ENCODE assay signal across 22 cellular contexts in the genomic region with DNA sequence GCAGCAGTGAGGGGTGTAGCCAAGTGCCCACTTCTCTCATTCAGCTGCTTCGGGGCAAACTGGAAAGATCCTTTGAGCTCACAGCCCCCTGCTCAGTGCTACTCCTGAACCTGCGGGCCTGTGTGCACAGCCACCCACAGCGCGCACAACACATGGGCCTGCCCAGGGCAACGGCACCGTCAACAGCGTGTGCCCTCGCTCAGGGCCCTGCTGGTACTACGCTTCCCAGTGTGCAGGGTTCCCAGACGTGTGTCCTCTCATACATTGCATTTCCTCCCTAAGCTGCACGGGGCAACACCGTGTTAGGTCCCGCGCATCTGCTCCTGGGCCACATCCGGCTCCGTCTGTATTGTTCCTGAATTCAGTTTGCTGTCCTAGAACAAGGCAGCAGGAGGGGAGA. TPM values are rescaled to one million over a fixed set of nuclear protein-coding genes. Genes with fewer than 3 reads are reported as not detected.
DNase-seq lines count a peak whose midpoint lies in the region; ATAC-seq and TF ChIP-seq lines count a peak whose summit lies in the region.
"Had no signal": no experiment of that assay in that cellular context is flagged by ENCODE, and none has a peak within 500 bp of the region (broad histone marks: within the 10 kb centered on the region; RNA-seq: fewer than 3 reads in every experiment).

No MANE protein-coding gene starts in this region.

- no peaks in the 10 kb centered on the region for H3K4me1 Mint-ChIP-seq in activated CD8-positive, alpha-beta T cell treated with anti-CD3 and anti-CD28 coated beads for 36 hours (ENCODE audit: low read depth)

- POLR2A ChIA-PET in activated CD8-positive, alpha-beta T cell treated with anti-CD3 and anti-CD28 coated beads for 36 hours (lab: Charles Lee): no interaction called here

- no peak overlapping the region for H3K4me3 ChIP-seq in mesodermal cell (ENCODE audit: extremely low read depth, insufficient read depth, low read length, poor library complexity, severe bottlenecking)
- no peak overlapping the region for H3K4me3 ChIP-seq in stomach
- H3K4me3 ChIP-seq in prostate gland: no peak overlapping the region
- H3K4me3 ChIP-seq: MG63, SK-N-MC had no signal

- 95 to 98% methylated on average over 16 of the region's 16 CpGs for WGBS in mesodermal cell (ENCODE audit: insufficient coverage in 2 of 2), 2 experiments
- 82 to 88% (median 87%) methylated on average over 2 to 16 of the region's 16 CpGs for WGBS in stomach, 5 donors
- WGBS in prostate gland: 93% methylated on average over 16 of the region's 16 CpGs

- no peaks in the 10 kb centered on the region for H3K27me3 ChIP-seq in stomach
- H3K27me3 ChIP-seq in prostate gland (replicated peaks; ENCODE audit: insufficient read depth): no peaks in the 10 kb centered on the region
- H3K27me3 ChIP-seq: MG63 had no signal

- H3K36me3 Mint-ChIP-seq in activated CD8-positive, alpha-beta T cell treated with anti-CD3 and anti-CD28 coated beads for 36 hours (ENCODE audit: low read depth): peaks cover 3% of the 10 kb centered on the region

- H3K36me3 ChIP-seq in mesodermal cell (ENCODE audit: control insufficient read depth, insufficient read depth, low read length) (peaks cover 47% of the 10 kb centered on the region), stomach (peaks cover 2 to 44% (median 22%) of the 10 kb centered on the region in 4 donors), prostate gland (peaks cover 0 to 6% of the 10 kb centered on the region in 2 donors)

- TF ChIP-seq EP300 in stomach (IDR thresholded peaks at IDR 0.05): no peak

- TF ChIP-seq POLR2A in stomach (IDR thresholded peaks at IDR 0.05) (no peak), prostate gland (IDR thresholded peaks at IDR 0.05) (no peak)

- peak overlapping the region; percentile 13 for H3K27ac ChIP-seq in mesodermal cell (ENCODE audit: low read depth, low read length, severe bottlenecking)
- H3K27ac ChIP-seq in stomach: peak overlapping the region in 3 of 5 donors; percentile 20 to 40 (median 35)
- H3K27ac ChIP-seq in prostate gland: peak overlapping the region in 1 of 2 donors; percentile 15
- H3K27ac ChIP-seq: SK-N-MC had no signal

- CTCF ChIA-PET in activated CD8-positive, alpha-beta T cell treated with anti-CD3 and anti-CD28 coated beads for 36 hours (lab: Charles Lee): interaction anchor here (1.0 to 6.1 kb wide), 3 partner anchors 183 to 259 kb away, joined by 3 to 63 read pairs (median 3); a partner anchor contains a TSS

- H3K9me3 ChIP-seq in mesodermal cell (ENCODE audit: control insufficient read depth, low read length) (no peaks in the 10 kb centered on the region), stomach (no peaks in the 10 kb centered on the region), prostate gland (no peaks in the 10 kb centered on the region)
- H3K9me3 ChIP-seq: MG63 had no signal

- no peaks in the 10 kb centered on the region for H3K27me3 Mint-ChIP-seq in activated CD8-positive, alpha-beta T cell treated with anti-CD3 and anti-CD28 coated beads for 36 hours
- H3K27me3 Mint-ChIP-seq: CD4-positive, CD25-positive, alpha-beta regulatory T cell had no signal

- DNase-seq in NCI-H1694 treated with DMSO at 0.1 percent for 48 hours (lab: John Stamatoyannopoulos, UW) (peak; percentile 83), dermis blood vessel endothelial cell (peak; percentile 63), stomach (no peak), DMS53 treated with DMSO at 0.1 percent for 48 hours (lab: John Stamatoyannopoulos, UW; ENCODE audit: unreplicated experiment) (no peak), prostate gland (ENCODE audit: low spot score) (no peak)
- DNase-seq in activated CD8-positive, alpha-beta T cell treated with anti-CD3 and anti-CD28 coated beads for 36 hours: no peak
- DNase-seq: ACHN; AML-193; Calu3; CD4-positive, CD25-positive, alpha-beta regulatory T cell; DMS79; GOT3; HFFc6; MG63; NCI-H1092; NCI-H146; NCI-H2107; NCI-H226; NCI-H524 treated with DMSO at 0.1 percent for 48 hours had no signal

- intact Hi-C loops in stomach (cut with DNase I; ENCODE audit: low total_unique reads) (no loop called here), prostate gland (cut with DNase I) (loop anchor here (5.0 kb wide), 1 partner anchor 50 kb away; no protein-coding TSS in a partner anchor)
- intact Hi-C loops in activated CD8-positive, alpha-beta T cell treated with anti-CD3 and anti-CD28 coated beads for 36 hours (cut with micrococcal nuclease): loop anchor here (5.0 kb wide), 1 partner anchor 180 kb away; a partner anchor contains a TSS

- TF ChIP-seq CTCF in stomach (IDR thresholded peaks at IDR 0.05) (no peak), prostate gland (IDR thresholded peaks at IDR 0.05) (no peak)
- no peak for TF ChIP-seq CTCF in activated CD8-positive, alpha-beta T cell treated with anti-CD3 and anti-CD28 coated beads for 36 hours (IDR thresholded peaks at IDR 0.05)

- peaks cover 7% of the 10 kb centered on the region for H3K4me1 ChIP-seq in mesodermal cell (ENCODE audit: control insufficient read depth, insufficient read depth, low read length, poor library complexity, severe bottlenecking)
- peaks cover 11 to 25% (median 20%) of the 10 kb centered on the region in 4 donors for H3K4me1 ChIP-seq in stomach
- H3K4me1 ChIP-seq in prostate gland (replicated peaks): no peaks in the 10 kb centered on the region

- no peaks in the 10 kb centered on the region for H3K9me3 Mint-ChIP-seq in activated CD8-positive, alpha-beta T cell treated with anti-CD3 and anti-CD28 coated beads for 36 hours
- H3K9me3 Mint-ChIP-seq: CD4-positive, CD25-positive, alpha-beta regulatory T cell; HFFc6 had no signal

- no peak overlapping the region for H3K4me3 Mint-ChIP-seq in activated CD8-positive, alpha-beta T cell treated with anti-CD3 and anti-CD28 coated beads for 36 hours
- H3K4me3 Mint-ChIP-seq: CD4-positive, CD25-positive, alpha-beta regulatory T cell; HFFc6 had no signal

- H3K27ac Mint-ChIP-seq in activated CD8-positive, alpha-beta T cell treated with anti-CD3 and anti-CD28 coated beads for 36 hours: no peak overlapping the region
- H3K27ac Mint-ChIP-seq: CD4-positive, CD25-positive, alpha-beta regulatory T cell; HFFc6 had no signal

- ATAC-seq in activated CD8-positive, alpha-beta T cell treated with anti-CD3 and anti-CD28 coated beads for 36 hours: no peak
- ATAC-seq: Panc1 had no signal

RNA-seq across cellular contexts. Expression of a gene that starts 15.1 kb away (rescaled TPM):
- 20.1 and 24.4 TPM in 2 replicates for total RNA-seq in dermis blood vessel endothelial cell
- 12.1 TPM for polyA plus RNA-seq in mesodermal cell (2013, experiment 1 of 2)
- polyA plus RNA-seq in mesodermal cell (2013, experiment 2 of 2): 12.9 TPM
- 10 to 100 TPM; 12.2 to 69.2 (median 39.1) TPM for total RNA-seq in stomach
- 10 to 100 TPM; 11.2 to 16.6 (median 15.2) TPM for polyA plus RNA-seq in stomach
- 10 to 100 TPM; 15.1 to 22.3 TPM for total RNA-seq in prostate gland
- 10 to 100 TPM; 35.5 to 36.2 TPM for total RNA-seq in activated CD8-positive, alpha-beta T cell treated with anti-CD3 and anti-CD28 coated beads for 36 hours

RNA-seq across cellular contexts. Expression of a gene that starts 15.2 kb away (rescaled TPM):
- total RNA-seq in dermis blood vessel endothelial cell: 61.8 and 165 TPM in 2 replicates
- polyA plus RNA-seq in mesodermal cell (2013, experiment 1 of 2): 51.8 TPM
- 50.5 TPM for polyA plus RNA-seq in mesodermal cell (2013, experiment 2 of 2)
- total RNA-seq in stomach: 100 to 1,000 TPM in 3 of 5 donors, 10 to 100 TPM in 1, 1 to 10 TPM in 1; 6.4 to 213 (median 104) TPM
- 10 to 100 TPM; 38.4 to 91.2 (median 82.1) TPM for polyA plus RNA-seq in stomach
- total RNA-seq in prostate gland: 100 to 1,000 TPM in 1 of 2 donors, 10 to 100 TPM in 1; 72.4 to 113 TPM
- total RNA-seq in activated CD8-positive, alpha-beta T cell treated with anti-CD3 and anti-CD28 coated beads for 36 hours: 10 to 100 TPM; 47.3 to 55.2 TPM

RNA-seq across cellular contexts. Expression of a gene that starts 45.2 kb away (rescaled TPM):
- total RNA-seq in dermis blood vessel endothelial cell (12.9 and 18.3 TPM in 2 replicates), stomach (10 to 100 TPM in 3 of 5 donors, 1 to 10 TPM in 2; 8.2 to 92.4 (median 21.4) TPM), prostate gland (10 to 100 TPM; 27.9 to 33.1 TPM)
- polyA plus RNA-seq in mesodermal cell (2013, experiment 1 of 2): 18.2 TPM
- polyA plus RNA-seq in mesodermal cell (2013, experiment 2 of 2): 17.9 TPM
- 10 to 100 TPM in 1 of 3 donors, 1 to 10 TPM in 2; 5.7 to 11.1 (median 7.8) TPM for polyA plus RNA-seq in stomach
- total RNA-seq in activated CD8-positive, alpha-beta T cell treated with anti-CD3 and anti-CD28 coated beads for 36 hours: 10 to 100 TPM; 52.8 to 55.8 TPM

Comparison
In these comparisons a context has a peak if more than half of its experiments do, and no peak if none do; other contexts are left out.
1. DNase-seq: peak in NCI-H1694 treated with DMSO at 0.1 percent for 48 hours (single experiment) and dermis blood vessel endothelial cell (single experiment); none in stomach (single experiment), DMS53 treated with DMSO at 0.1 percent for 48 hours (single experiment), prostate gland (single experiment) and activated CD8-positive, alpha-beta T cell treated with anti-CD3 and anti-CD28 coated beads for 36 hours (single experiment).